Comparison of ENCODE assay signal across 8 cellular contexts in genomic region chr14:21768116-21768874, GRCh38.
DNase-seq lines count a peak whose midpoint lies in the region; ATAC-seq and TF ChIP-seq lines count a peak whose summit lies in the region.

No MANE protein-coding gene starts in this region.

- peaks cover 3% of the 10 kb centered on the region for H3K4me1 Mint-ChIP-seq in stimulated activated naive CD8-positive, alpha-beta T cell treated with anti-CD3 and anti-CD28 coated beads, Interleukin-15, Interleukin-2, amounts not matched to agents 100 ng/mL and 50 ng/mL, for 24 hours (ENCODE audit: low read depth)

- H3K9me3 Mint-ChIP-seq in stimulated activated naive CD8-positive, alpha-beta T cell treated with anti-CD3 and anti-CD28 coated beads, Interleukin-15, Interleukin-2, amounts not matched to agents 100 ng/mL and 50 ng/mL, for 24 hours: no peaks in the 10 kb centered on the region

- intact Hi-C loops in left ventricle myocardium superior (cut with micrococcal nuclease): no loop called here

- peak overlapping the region; percentile 76 for H3K4me3 Mint-ChIP-seq in stimulated activated naive CD8-positive, alpha-beta T cell treated with anti-CD3 and anti-CD28 coated beads, Interleukin-15, Interleukin-2, amounts not matched to agents 100 ng/mL and 50 ng/mL, for 24 hours

- peak; percentile 11 for DNase-seq in NCI-H2196 (lab: John Stamatoyannopoulos, UW; ENCODE audit: unreplicated experiment)
- no peak for DNase-seq in NCI-H2196 treated with DMSO at 0.1 percent for 48 hours (lab: John Stamatoyannopoulos, UW; ENCODE audit: unreplicated experiment)
- DNase-seq in fibroblast of pulmonary artery (ENCODE audit: low read depth): peak; percentile 22
- DNase-seq in left ventricle myocardium superior: no peak
- DNase-seq in amygdala (lab: John Stamatoyannopoulos, UW): no peak

- H3K36me3 Mint-ChIP-seq in stimulated activated naive CD8-positive, alpha-beta T cell treated with anti-CD3 and anti-CD28 coated beads, Interleukin-15, Interleukin-2, amounts not matched to agents 100 ng/mL and 50 ng/mL, for 24 hours (ENCODE audit: low read depth): no peaks in the 10 kb centered on the region

- peak; percentile 52 for TF ChIP-seq CTCF in fibroblast of pulmonary artery (IDR thresholded peaks at IDR 0.05; ENCODE audit: low read length, missing control alignments)

- peaks cover 17% of the 10 kb centered on the region for H3K27me3 Mint-ChIP-seq in stimulated activated naive CD8-positive, alpha-beta T cell treated with anti-CD3 and anti-CD28 coated beads, Interleukin-15, Interleukin-2, amounts not matched to agents 100 ng/mL and 50 ng/mL, for 24 hours

- ATAC-seq in HG03439 (IDR thresholded peaks at IDR 0.05; ENCODE audit: unreplicated experiment) (peak; percentile 67), SK-N-SH treated with all-trans-retinoic acid at 6 μM for 48 hours (peak; percentile 69), left ventricle myocardium superior (no peak)

- peak overlapping the region; percentile 81 for H3K27ac Mint-ChIP-seq in stimulated activated naive CD8-positive, alpha-beta T cell treated with anti-CD3 and anti-CD28 coated beads, Interleukin-15, Interleukin-2, amounts not matched to agents 100 ng/mL and 50 ng/mL, for 24 hours

- no peak overlapping the region for H3K4me3 ChIP-seq in fibroblast of pulmonary artery (replicated peaks; ENCODE audit: low read depth, low read length)

TF ChIP-seq in SK-N-SH treated with all-trans-retinoic acid at 6 μM for 48 hours, 23 proteins besides CTCF, POLR2A, EP300 and RAD21:
- TF ChIP-seq OSR1 (CRISPR knock-in tag; IDR thresholded peaks at IDR 0.05) (no peak), TOX (CRISPR knock-in tag; IDR thresholded peaks at IDR 0.05; ENCODE audit: borderline replicate concordance) (no peak), RARB (CRISPR knock-in tag; IDR thresholded peaks at IDR 0.05) (no peak), ZNF565 (CRISPR knock-in tag; conservative IDR thresholded peaks at IDR 0.05; ENCODE audit: low read depth) (no peak), ISL1 (CRISPR knock-in tag; IDR thresholded peaks at IDR 0.05) (no peak)
- TF ChIP-seq, protein P1, sequence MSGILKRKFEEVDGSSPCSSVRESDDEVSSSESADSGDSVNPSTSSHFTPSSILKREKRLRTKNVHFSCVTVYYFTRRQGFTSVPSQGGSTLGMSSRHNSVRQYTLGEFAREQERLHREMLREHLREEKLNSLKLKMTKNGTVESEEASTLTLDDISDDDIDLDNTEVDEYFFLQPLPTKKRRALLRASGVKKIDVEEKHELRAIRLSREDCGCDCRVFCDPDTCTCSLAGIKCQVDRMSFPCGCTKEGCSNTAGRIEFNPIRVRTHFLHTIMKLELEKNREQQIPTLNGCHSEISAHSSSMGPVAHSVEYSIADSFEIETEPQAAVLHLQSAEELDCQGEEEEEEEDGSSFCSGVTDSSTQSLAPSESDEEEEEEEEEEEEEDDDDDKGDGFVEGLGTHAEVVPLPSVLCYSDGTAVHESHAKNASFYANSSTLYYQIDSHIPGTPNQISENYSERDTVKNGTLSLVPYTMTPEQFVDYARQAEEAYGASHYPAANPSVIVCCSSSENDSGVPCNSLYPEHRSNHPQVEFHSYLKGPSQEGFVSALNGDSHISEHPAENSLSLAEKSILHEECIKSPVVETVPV (CRISPR knock-in tag; IDR thresholded peaks at IDR 0.05): no peak
- TF ChIP-seq, protein P2, sequence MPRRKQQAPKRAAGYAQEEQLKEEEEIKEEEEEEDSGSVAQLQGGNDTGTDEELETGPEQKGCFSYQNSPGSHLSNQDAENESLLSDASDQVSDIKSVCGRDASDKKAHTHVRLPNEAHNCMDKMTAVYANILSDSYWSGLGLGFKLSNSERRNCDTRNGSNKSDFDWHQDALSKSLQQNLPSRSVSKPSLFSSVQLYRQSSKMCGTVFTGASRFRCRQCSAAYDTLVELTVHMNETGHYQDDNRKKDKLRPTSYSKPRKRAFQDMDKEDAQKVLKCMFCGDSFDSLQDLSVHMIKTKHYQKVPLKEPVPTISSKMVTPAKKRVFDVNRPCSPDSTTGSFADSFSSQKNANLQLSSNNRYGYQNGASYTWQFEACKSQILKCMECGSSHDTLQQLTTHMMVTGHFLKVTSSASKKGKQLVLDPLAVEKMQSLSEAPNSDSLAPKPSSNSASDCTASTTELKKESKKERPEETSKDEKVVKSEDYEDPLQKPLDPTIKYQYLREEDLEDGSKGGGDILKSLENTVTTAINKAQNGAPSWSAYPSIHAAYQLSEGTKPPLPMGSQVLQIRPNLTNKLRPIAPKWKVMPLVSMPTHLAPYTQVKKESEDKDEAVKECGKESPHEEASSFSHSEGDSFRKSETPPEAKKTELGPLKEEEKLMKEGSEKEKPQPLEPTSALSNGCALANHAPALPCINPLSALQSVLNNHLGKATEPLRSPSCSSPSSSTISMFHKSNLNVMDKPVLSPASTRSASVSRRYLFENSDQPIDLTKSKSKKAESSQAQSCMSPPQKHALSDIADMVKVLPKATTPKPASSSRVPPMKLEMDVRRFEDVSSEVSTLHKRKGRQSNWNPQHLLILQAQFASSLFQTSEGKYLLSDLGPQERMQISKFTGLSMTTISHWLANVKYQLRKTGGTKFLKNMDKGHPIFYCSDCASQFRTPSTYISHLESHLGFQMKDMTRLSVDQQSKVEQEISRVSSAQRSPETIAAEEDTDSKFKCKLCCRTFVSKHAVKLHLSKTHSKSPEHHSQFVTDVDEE (CRISPR knock-in tag; IDR thresholded peaks at IDR 0.05): no peak

Comparison
In these comparisons a context has a peak if more than half of its experiments do, and no peak if none do; other contexts are left out.
1. DNase-seq: peak in NCI-H2196 (single experiment) and fibroblast of pulmonary artery (single experiment); none in NCI-H2196 treated with DMSO at 0.1 percent for 48 hours (single experiment), left ventricle myocardium superior (single experiment) and amygdala (0 of 56).